15 cellular contexts compared by ENCODE assay signal in the genomic region with DNA sequence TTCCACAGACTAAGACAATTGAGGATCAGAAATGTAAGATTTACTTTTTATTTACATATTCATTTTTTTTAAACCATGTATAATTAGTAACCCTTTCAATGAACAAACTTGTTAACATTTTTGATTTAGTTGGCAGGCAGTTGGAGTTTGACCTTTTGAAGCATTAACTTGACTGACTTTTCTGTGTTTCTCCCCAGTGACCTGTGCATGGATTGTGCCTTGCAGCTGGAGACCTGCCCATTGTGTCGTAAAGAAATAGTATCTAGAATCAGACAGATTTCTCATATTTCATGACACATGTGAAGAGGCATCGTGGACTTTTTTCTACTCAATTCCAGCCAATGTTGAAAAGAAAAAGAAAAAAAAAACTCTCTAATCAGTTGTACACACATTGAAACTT. TPM values are rescaled to one million over a fixed set of nuclear protein-coding genes. Genes with fewer than 3 reads are reported as not detected.
DNase-seq lines count a peak whose midpoint lies in the region; ATAC-seq and TF ChIP-seq lines count a peak whose summit lies in the region.
"Had no signal": no experiment of that assay in that cellular context is flagged by ENCODE, and none has a peak within 500 bp of the region (broad histone marks: within the 10 kb centered on the region; RNA-seq: fewer than 3 reads in every experiment).

No MANE protein-coding gene starts in this region.

- no peaks in the 10 kb centered on the region for H3K79me2 ChIP-seq in osteoblast (ENCODE audit: insufficient read depth, low read length)

- H3K4me1 ChIP-seq in subcutaneous abdominal adipose tissue (ENCODE audit: control insufficient read depth in 5 of 5, insufficient read depth in 5 of 5, low read length in 5 of 5) (peaks cover 0 to 15% (median 10%) of the 10 kb centered on the region in 5 donors), osteoblast (ENCODE audit: insufficient read depth, low read length) (no peaks in the 10 kb centered on the region)

- DNase-seq in activated CD8-positive, alpha-beta T cell treated with anti-CD3 and anti-CD28 coated beads for 36 hours, result no peak
- no peak for DNase-seq in activated CD8-positive, alpha-beta T cell treated with anti-CD3 and anti-CD28 coated beads, Interleukin-2, amount 10 ng/mL, durations not matched to agents 7 days and 5 days
- DNase-seq in natural killer cell treated with Interleukin-12 subunit alpha and Interleukin-12 subunit beta and Interleukin-15 and Interleukin-18, amount 100 ng/mL, for 72 hours (ENCODE audit: low spot score), result no peak
- no peak for DNase-seq in natural killer cell
- DNase-seq in left lobe of liver (ENCODE audit: low spot score), result no peak
- DNase-seq in osteoblast (ENCODE audit: insufficient read length, low spot score, missing footprints), result no peak
- DNase-seq: ACHN; Calu3; CD4-positive, alpha-beta T cell; DMS 273 treated with DMSO at 0.1 percent for 48 hours; GM23248 had no signal

- no peak for TF ChIP-seq CTCF in activated CD8-positive, alpha-beta T cell treated with anti-CD3 and anti-CD28 coated beads for 36 hours (IDR thresholded peaks at IDR 0.05)
- TF ChIP-seq CTCF in natural killer cell (IDR thresholded peaks at IDR 0.05), result no peak
- TF ChIP-seq CTCF in osteoblast (IDR thresholded peaks at IDR 0.05; ENCODE audit: extremely low read depth, low read depth, low read length), result no peak

- no peak for ATAC-seq in activated CD8-positive, alpha-beta T cell treated with anti-CD3 and anti-CD28 coated beads for 36 hours
- ATAC-seq in activated CD8-positive, alpha-beta T cell treated with anti-CD3 and anti-CD28 coated beads, Interleukin-2, amount 10 ng/mL, durations not matched to agents 7 days and 5 days, result no peak
- ATAC-seq in natural killer cell treated with Interleukin-12 subunit alpha and Interleukin-12 subunit beta and Interleukin-15 and Interleukin-18, amount 100 ng/mL, for 72 hours, result peak in 1 of 2 donors; percentile 3
- no peak for ATAC-seq in natural killer cell
- ATAC-seq in left lobe of liver, result peak; percentile 86
- ATAC-seq in HG03520 (IDR thresholded peaks at IDR 0.05; ENCODE audit: unreplicated experiment), result no peak

- H3K27me3 Mint-ChIP-seq in activated CD8-positive, alpha-beta T cell treated with anti-CD3 and anti-CD28 coated beads for 36 hours, result no peaks in the 10 kb centered on the region
- H3K27me3 Mint-ChIP-seq in activated CD8-positive, alpha-beta T cell treated with anti-CD3 and anti-CD28 coated beads, Interleukin-2, amount 10 ng/mL, durations not matched to agents 7 days and 5 days (ENCODE audit: low read depth), result no peaks in the 10 kb centered on the region
- H3K27me3 Mint-ChIP-seq in natural killer cell treated with Interleukin-12 subunit alpha and Interleukin-12 subunit beta and Interleukin-15 and Interleukin-18, amount 100 ng/mL, for 72 hours, result no peaks in the 10 kb centered on the region
- no peaks in the 10 kb centered on the region for H3K27me3 Mint-ChIP-seq in natural killer cell (ENCODE audit: low read depth in 2 of 2)
- H3K27me3 Mint-ChIP-seq: CD4-positive, alpha-beta T cell had no signal

- H3K36me3 Mint-ChIP-seq in activated CD8-positive, alpha-beta T cell treated with anti-CD3 and anti-CD28 coated beads for 36 hours (ENCODE audit: low read depth), result peaks cover 30% of the 10 kb centered on the region
- peaks cover 52% of the 10 kb centered on the region for H3K36me3 Mint-ChIP-seq in activated CD8-positive, alpha-beta T cell treated with anti-CD3 and anti-CD28 coated beads, Interleukin-2, amount 10 ng/mL, durations not matched to agents 7 days and 5 days (ENCODE audit: low read depth)
- H3K36me3 Mint-ChIP-seq in natural killer cell treated with Interleukin-12 subunit alpha and Interleukin-12 subunit beta and Interleukin-15 and Interleukin-18, amount 100 ng/mL, for 72 hours, result peaks cover 26% of the 10 kb centered on the region
- H3K36me3 Mint-ChIP-seq in natural killer cell, result peaks cover 25% of the 10 kb centered on the region

- peaks cover 20 to 36% (median 21%) of the 10 kb centered on the region in 5 donors for H3K36me3 ChIP-seq in subcutaneous abdominal adipose tissue (ENCODE audit: control insufficient read depth in 5 of 5, insufficient read depth in 5 of 5, low read length in 5 of 5)
- peaks cover 34% of the 10 kb centered on the region for H3K36me3 ChIP-seq in osteoblast (ENCODE audit: insufficient read depth, low read length)

- no peak overlapping the region for H2AFZ ChIP-seq in osteoblast (ENCODE audit: low read length)
- H2AFZ ChIP-seq: GM23248 had no signal

- H3K27ac Mint-ChIP-seq in activated CD8-positive, alpha-beta T cell treated with anti-CD3 and anti-CD28 coated beads for 36 hours, result peak overlapping the region; percentile 4
- H3K27ac Mint-ChIP-seq in activated CD8-positive, alpha-beta T cell treated with anti-CD3 and anti-CD28 coated beads, Interleukin-2, amount 10 ng/mL, durations not matched to agents 7 days and 5 days, result no peak overlapping the region
- H3K27ac Mint-ChIP-seq in natural killer cell treated with Interleukin-12 subunit alpha and Interleukin-12 subunit beta and Interleukin-15 and Interleukin-18, amount 100 ng/mL, for 72 hours, result peak overlapping the region; percentile 79 to 83
- no peak overlapping the region for H3K27ac Mint-ChIP-seq in natural killer cell
- H3K27ac Mint-ChIP-seq: CD4-positive, alpha-beta T cell had no signal

- H3K9ac ChIP-seq in subcutaneous abdominal adipose tissue (ENCODE audit: low read length in 5 of 5), result peak overlapping the region in 2 of 5 donors; percentile 56 to 75
- H3K9ac ChIP-seq: BLaER1 treated with 17β-estradiol and CSF1 and Interleukin-3, amounts not matched to agents 10 nM and 100 nM; GM23248 had no signal

- H3K27me3 ChIP-seq in subcutaneous abdominal adipose tissue (ENCODE audit: control insufficient read depth in 5 of 5, insufficient read depth in 4 of 5, low read length in 5 of 5), result no peaks in the 10 kb centered on the region
- H3K27me3 ChIP-seq in osteoblast (ENCODE audit: insufficient read depth, low read length), result no peaks in the 10 kb centered on the region
- H3K27me3 ChIP-seq: BLaER1 treated with 17β-estradiol and CSF1 and Interleukin-3, amounts not matched to agents 10 nM and 100 nM had no signal

- peaks cover 12% of the 10 kb centered on the region for H3K4me1 Mint-ChIP-seq in activated CD8-positive, alpha-beta T cell treated with anti-CD3 and anti-CD28 coated beads for 36 hours (ENCODE audit: low read depth)
- H3K4me1 Mint-ChIP-seq in activated CD8-positive, alpha-beta T cell treated with anti-CD3 and anti-CD28 coated beads, Interleukin-2, amount 10 ng/mL, durations not matched to agents 7 days and 5 days (ENCODE audit: low read depth), result peaks cover 8% of the 10 kb centered on the region
- peaks cover 31 to 34% of the 10 kb centered on the region in 2 donors for H3K4me1 Mint-ChIP-seq in natural killer cell treated with Interleukin-12 subunit alpha and Interleukin-12 subunit beta and Interleukin-15 and Interleukin-18, amount 100 ng/mL, for 72 hours (ENCODE audit: low read depth in 2 of 2)
- no peaks in the 10 kb centered on the region for H3K4me1 Mint-ChIP-seq in natural killer cell

- no peak overlapping the region for H3K4me3 ChIP-seq in subcutaneous abdominal adipose tissue (ENCODE audit: low read depth in 1 of 5, low read length in 5 of 5)
- H3K4me3 ChIP-seq in osteoblast (ENCODE audit: insufficient read depth, low read length), result no peak overlapping the region
- H3K4me3 ChIP-seq: BLaER1 treated with 17β-estradiol and CSF1 and Interleukin-3, amounts not matched to agents 10 nM and 100 nM; GM23248 had no signal

- H3K9me3 Mint-ChIP-seq in activated CD8-positive, alpha-beta T cell treated with anti-CD3 and anti-CD28 coated beads for 36 hours, result no peaks in the 10 kb centered on the region
- H3K9me3 Mint-ChIP-seq in activated CD8-positive, alpha-beta T cell treated with anti-CD3 and anti-CD28 coated beads, Interleukin-2, amount 10 ng/mL, durations not matched to agents 7 days and 5 days (ENCODE audit: insufficient read depth), result no peaks in the 10 kb centered on the region
- no peaks in the 10 kb centered on the region for H3K9me3 Mint-ChIP-seq in natural killer cell treated with Interleukin-12 subunit alpha and Interleukin-12 subunit beta and Interleukin-15 and Interleukin-18, amount 100 ng/mL, for 72 hours
- H3K9me3 Mint-ChIP-seq in natural killer cell, result no peaks in the 10 kb centered on the region
- H3K9me3 Mint-ChIP-seq: CD4-positive, alpha-beta T cell had no signal

- H4K20me1 ChIP-seq in osteoblast (ENCODE audit: insufficient read depth, low read length), result no peaks in the 10 kb centered on the region

- CTCF ChIA-PET in activated CD8-positive, alpha-beta T cell treated with anti-CD3 and anti-CD28 coated beads for 36 hours (lab: Charles Lee), result interaction anchor here (0.8 to 1.2 kb wide), 2 partner anchors 9 to 155 kb away, joined by 3 to 4 read pairs; no protein-coding TSS in a partner anchor
- CTCF ChIA-PET in activated CD8-positive, alpha-beta T cell treated with anti-CD3 and anti-CD28 coated beads, Interleukin-2, amount 10 ng/mL, durations not matched to agents 7 days and 5 days (lab: Charles Lee), result no interaction called here

- peak overlapping the region; percentile 58 for H3K27ac ChIP-seq in subcutaneous abdominal adipose tissue (ENCODE audit: low read depth, low read length)
- H3K27ac ChIP-seq in osteoblast (ENCODE audit: low read depth, low read length), result no peak overlapping the region
- H3K27ac ChIP-seq: BLaER1 treated with 17β-estradiol and CSF1 and Interleukin-3, amounts not matched to agents 10 nM and 100 nM; GM23248 had no signal

- POLR2A ChIA-PET in activated CD8-positive, alpha-beta T cell treated with anti-CD3 and anti-CD28 coated beads for 36 hours (lab: Charles Lee), result no interaction called here
- POLR2A ChIA-PET in activated CD8-positive, alpha-beta T cell treated with anti-CD3 and anti-CD28 coated beads, Interleukin-2, amount 10 ng/mL, durations not matched to agents 7 days and 5 days (lab: Charles Lee), result no interaction called here

- intact Hi-C loops in activated CD8-positive, alpha-beta T cell treated with anti-CD3 and anti-CD28 coated beads for 36 hours (cut with micrococcal nuclease), result no loop called here
- intact Hi-C loops in natural killer cell (cut with micrococcal nuclease), result no loop called here

- no peak overlapping the region for H3K4me3 Mint-ChIP-seq in activated CD8-positive, alpha-beta T cell treated with anti-CD3 and anti-CD28 coated beads for 36 hours
- H3K4me3 Mint-ChIP-seq in activated CD8-positive, alpha-beta T cell treated with anti-CD3 and anti-CD28 coated beads, Interleukin-2, amount 10 ng/mL, durations not matched to agents 7 days and 5 days, result no peak overlapping the region
- H3K4me3 Mint-ChIP-seq in natural killer cell treated with Interleukin-12 subunit alpha and Interleukin-12 subunit beta and Interleukin-15 and Interleukin-18, amount 100 ng/mL, for 72 hours, result peak overlapping the region; percentile 56
- no peak overlapping the region for H3K4me3 Mint-ChIP-seq in natural killer cell
- H3K4me3 Mint-ChIP-seq: CD4-positive, alpha-beta T cell had no signal

- H3K9me3 ChIP-seq in subcutaneous abdominal adipose tissue (ENCODE audit: control insufficient read depth in 5 of 5, low read length in 5 of 5) (no peaks in the 10 kb centered on the region), osteoblast (ENCODE audit: low read depth, low read length) (no peaks in the 10 kb centered on the region)
- H3K9me3 ChIP-seq: BLaER1 treated with 17β-estradiol and CSF1 and Interleukin-3, amounts not matched to agents 10 nM and 100 nM had no signal

- no peak overlapping the region for H3K4me2 ChIP-seq in osteoblast (ENCODE audit: insufficient read depth, low read length)
- H3K4me2 ChIP-seq: BLaER1 treated with 17β-estradiol and CSF1 and Interleukin-3, amounts not matched to agents 10 nM and 100 nM had no signal

RNA-seq across cellular contexts. Expression of gene ARL2BP, which starts 6.4 kb away (rescaled TPM):
- 10 to 100 TPM in 1 of 2 experiments, 1 to 10 TPM in 1; 9.4 to 11.0 TPM for total RNA-seq in activated CD8-positive, alpha-beta T cell treated with anti-CD3 and anti-CD28 coated beads for 36 hours
- 10 to 100 TPM; 33.3 to 36.9 TPM for total RNA-seq in activated CD8-positive, alpha-beta T cell treated with anti-CD3 and anti-CD28 coated beads, Interleukin-2, amount 10 ng/mL, durations not matched to agents 7 days and 5 days
- total RNA-seq in natural killer cell treated with Interleukin-12 subunit alpha and Interleukin-12 subunit beta and Interleukin-15 and Interleukin-18, amount 100 ng/mL, for 72 hours, result 10 to 100 TPM; 28.3 to 32.3 TPM
- total RNA-seq in natural killer cell, result 10 to 100 TPM; 36.5 to 44.4 (median 43.7) TPM
- 17.1 TPM for total RNA-seq in left lobe of liver
- 85.8 and 88.4 TPM in 2 replicates for total RNA-seq in osteoblast

RNA-seq across cellular contexts. Expression of gene PLLP, which starts 45.8 kb away (rescaled TPM):
- under 1 TPM; 0.51 to 0.65 TPM for total RNA-seq in activated CD8-positive, alpha-beta T cell treated with anti-CD3 and anti-CD28 coated beads for 36 hours
- under 1 TPM; 0.18 to 0.37 TPM for total RNA-seq in activated CD8-positive, alpha-beta T cell treated with anti-CD3 and anti-CD28 coated beads, Interleukin-2, amount 10 ng/mL, durations not matched to agents 7 days and 5 days
- under 1 TPM in 1 of 2 donors, not detected in 1; 0.67 TPM for total RNA-seq in natural killer cell treated with Interleukin-12 subunit alpha and Interleukin-12 subunit beta and Interleukin-15 and Interleukin-18, amount 100 ng/mL, for 72 hours
- total RNA-seq in natural killer cell (not detected), left lobe of liver (7.5 TPM), osteoblast (under 0.01 TPM in 2 replicates)
- total RNA-seq: A172, GM23248 had no signal

RNA-seq across cellular contexts. Expression of gene RSPRY1, which starts 52.6 kb away (rescaled TPM):
- 10 to 100 TPM; 24.5 to 29.4 TPM for total RNA-seq in activated CD8-positive, alpha-beta T cell treated with anti-CD3 and anti-CD28 coated beads for 36 hours
- 10 to 100 TPM; 30.9 to 35.8 TPM for total RNA-seq in activated CD8-positive, alpha-beta T cell treated with anti-CD3 and anti-CD28 coated beads, Interleukin-2, amount 10 ng/mL, durations not matched to agents 7 days and 5 days
- 10 to 100 TPM; 36.4 to 43.6 TPM for total RNA-seq in natural killer cell treated with Interleukin-12 subunit alpha and Interleukin-12 subunit beta and Interleukin-15 and Interleukin-18, amount 100 ng/mL, for 72 hours
- total RNA-seq in natural killer cell (10 to 100 TPM; 22.6 to 26.6 (median 23.4) TPM), left lobe of liver (18.1 TPM), osteoblast (51.6 and 57.2 TPM in 2 replicates)

RNA-seq across cellular contexts. Expression of gene PSME3IP1, which starts 52.8 kb away (rescaled TPM):
- total RNA-seq in activated CD8-positive, alpha-beta T cell treated with anti-CD3 and anti-CD28 coated beads for 36 hours, result 100 to 1,000 TPM; 101 to 103 TPM
- 100 to 1,000 TPM; 106 to 113 TPM for total RNA-seq in activated CD8-positive, alpha-beta T cell treated with anti-CD3 and anti-CD28 coated beads, Interleukin-2, amount 10 ng/mL, durations not matched to agents 7 days and 5 days
- total RNA-seq in natural killer cell treated with Interleukin-12 subunit alpha and Interleukin-12 subunit beta and Interleukin-15 and Interleukin-18, amount 100 ng/mL, for 72 hours, result 100 to 1,000 TPM; 117 to 121 TPM
- total RNA-seq in natural killer cell (100 to 1,000 TPM; 129 to 148 (median 133) TPM), left lobe of liver (26.6 TPM), osteoblast (53.9 and 70.2 TPM in 2 replicates)

Comparison
In these comparisons a context has a peak if more than half of its experiments do, and no peak if none do; other contexts are left out.
1. H3K27ac Mint-ChIP-seq: peak in activated CD8-positive, alpha-beta T cell treated with anti-CD3 and anti-CD28 coated beads for 36 hours (single experiment) and natural killer cell treated with Interleukin-12 subunit alpha and Interleukin-12 subunit beta and Interleukin-15 and Interleukin-18, amount 100 ng/mL, for 72 hours (2 of 2); none in activated CD8-positive, alpha-beta T cell treated with anti-CD3 and anti-CD28 coated beads, Interleukin-2, amount 10 ng/mL, durations not matched to agents 7 days and 5 days (single experiment) and natural killer cell (0 of 2).